Comparison of ENCODE assay signal across 25 cellular contexts in the genomic region with DNA sequence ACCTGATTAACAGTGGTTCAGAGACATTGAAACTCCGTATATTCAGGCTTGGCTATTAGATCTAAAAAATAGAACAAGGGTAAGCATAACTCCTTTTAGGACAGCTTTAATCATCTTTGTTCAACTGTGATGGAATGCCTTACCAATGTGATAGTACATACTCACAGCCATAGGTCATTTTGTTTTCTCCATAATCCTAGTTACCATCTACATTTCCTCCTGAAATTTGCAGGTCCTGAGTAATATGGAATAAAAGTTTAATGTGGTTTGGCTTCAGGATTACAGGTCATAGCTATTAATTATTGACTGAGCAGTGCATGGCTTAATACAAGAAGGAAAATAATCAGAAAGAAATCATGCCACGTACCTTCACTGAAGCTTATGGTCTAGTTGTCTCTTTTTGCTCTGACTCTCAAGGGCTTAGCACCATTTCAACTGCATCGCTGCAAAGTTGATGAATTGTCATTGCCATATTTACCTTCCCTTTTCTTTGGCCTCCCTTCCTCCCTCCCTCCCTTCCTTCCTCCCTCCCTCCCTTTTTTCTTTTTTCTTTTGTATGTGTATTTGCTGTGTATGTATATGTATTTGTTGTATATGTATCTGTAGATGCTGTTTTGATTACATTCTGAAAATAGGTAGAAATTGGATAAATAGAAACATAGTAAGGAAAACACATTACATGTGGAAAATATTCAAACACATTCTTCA.
A peak's percentile ranks its signal among the peaks of the same experiment; 100 is the strongest.
DNase-seq lines count a peak whose midpoint lies in the region; ATAC-seq and TF ChIP-seq lines count a peak whose summit lies in the region.
"Had no signal": no experiment of that assay in that cellular context is flagged by ENCODE, and none has a peak within 500 bp of the region (broad histone marks: within the 10 kb centered on the region; RNA-seq: fewer than 3 reads in every experiment).

No MANE protein-coding gene starts in this region.

- no peak overlapping the region for H3K4me3 Mint-ChIP-seq in GM23338
- H3K4me3 Mint-ChIP-seq: activated CD4-positive, alpha-beta T cell treated with anti-CD3 and anti-CD28 coated beads for 36 hours; B cell had no signal

- no peaks in the 10 kb centered on the region for H3K36me3 Mint-ChIP-seq in GM23338 (ENCODE audit: low read depth)

- peak overlapping the region; percentile 69; the same call in 1 of the 2 replicates for H3K27ac Mint-ChIP-seq in GM23338
- H3K27ac Mint-ChIP-seq: activated CD4-positive, alpha-beta T cell treated with anti-CD3 and anti-CD28 coated beads for 36 hours; B cell had no signal

- no peak overlapping the region for H2AFZ ChIP-seq in GM23338

- peak overlapping the region; percentile 74 for H3K27ac ChIP-seq in GM23338 (ENCODE audit: low read depth)
- H3K27ac ChIP-seq in SJSA1 = peak overlapping the region; percentile 97
- H3K27ac ChIP-seq: colonic mucosa, SJCRH30, vagina had no signal

- H4K20me1 ChIP-seq in GM23338 (replicated peaks; ENCODE audit: insufficient read depth) = no peaks in the 10 kb centered on the region

- no peaks in the 10 kb centered on the region for H3K9me3 ChIP-seq in SJSA1 (replicated peaks)
- H3K9me3 ChIP-seq: colonic mucosa, SJCRH30, vagina had no signal

- no peak for DNase-seq in GM23338 (ENCODE audit: low spot score)
- no peak for DNase-seq in SJSA1 (ENCODE audit: low read depth in 1 of 2, low spot score in 2 of 2)
- peak; percentile 86 for DNase-seq in glomerular visceral epithelial cell (ENCODE audit: extremely low spot score)
- DNase-seq in renal cortical epithelial cell (ENCODE audit: low read depth) = peak; percentile 94
- no peak for DNase-seq in activated naive CD4-positive, alpha-beta T cell (lab: John Stamatoyannopoulos, UW)
- DNase-seq in RKO (ENCODE audit: low spot score) = no peak
- DNase-seq: activated CD4-positive, alpha-beta T cell treated with anti-CD3 and anti-CD28 coated beads for 36 hours; activated CD8-positive, alpha-beta memory T cell treated with anti-CD3 and anti-CD28 coated beads, Interleukin-2, amount 50 U/mL, for 4 hours; activated naive CD4-positive, alpha-beta T cell treated with Interleukin-2 at 50 U/mL for 16 hours; aorta; Calu3; colonic mucosa; hypothalamus; Karpas-422; NCI-H1105; NCI-H2081 treated with DMSO at 0.1 percent for 48 hours; NCI-H510A treated with DMSO at 0.1 percent for 48 hours; SJCRH30; small intestine; stimulated activated CD4-positive, alpha-beta T cell treated with anti-CD3 and anti-CD28 coated beads, Interleukin-4, amount 100 ng/mL, for 4 hours; T-helper 9 cell had no signal

- H3K27me3 Mint-ChIP-seq in GM23338 (ENCODE audit: insufficient read depth, low read depth, poor library complexity) = no peaks in the 10 kb centered on the region
- H3K27me3 Mint-ChIP-seq: activated CD4-positive, alpha-beta T cell treated with anti-CD3 and anti-CD28 coated beads for 36 hours; B cell had no signal

- H3F3A ChIP-seq in GM23338 (replicated peaks; ENCODE audit: low read depth) = no peaks in the 10 kb centered on the region

- H3K4me2 ChIP-seq in GM23338 = 0 out of 2 replicates have a peak overlapping the region, but pooled peaks have one; percentile 3

- H3K27me3 ChIP-seq in GM23338 (ENCODE audit: insufficient read depth) = no peaks in the 10 kb centered on the region
- no peaks in the 10 kb centered on the region for H3K27me3 ChIP-seq in SJSA1 (replicated peaks)
- H3K27me3 ChIP-seq: colonic mucosa, SJCRH30, vagina had no signal

- H3K4me1 ChIP-seq in GM23338 (ENCODE audit: insufficient read depth) (peaks cover 22% of the 10 kb centered on the region), SJSA1 (replicated peaks) (peaks cover 33% of the 10 kb centered on the region)
- H3K4me1 ChIP-seq: colonic mucosa, vagina had no signal

- no peak for TF ChIP-seq CTCF in GM23338 (conservative IDR thresholded peaks at IDR 0.05; ENCODE audit: low read depth in 2 of 2)

- peaks cover 38% of the 10 kb centered on the region for H3K4me1 Mint-ChIP-seq in GM23338
- H3K4me1 Mint-ChIP-seq: activated CD4-positive, alpha-beta T cell treated with anti-CD3 and anti-CD28 coated beads for 36 hours had no signal

- H3K36me3 ChIP-seq in GM23338 (ENCODE audit: insufficient read depth) = no peaks in the 10 kb centered on the region
- H3K36me3 ChIP-seq in SJSA1 = no peaks in the 10 kb centered on the region
- H3K36me3 ChIP-seq: colonic mucosa, SJCRH30, vagina had no signal

- no peaks in the 10 kb centered on the region for H3K9me3 Mint-ChIP-seq in GM23338

- no peaks in the 10 kb centered on the region for H3K9me2 ChIP-seq in GM23338 (ENCODE audit: insufficient read depth)

- H3K4me3 ChIP-seq in GM23338 (no peak overlapping the region), SJSA1 (no peak overlapping the region)
- H3K4me3 ChIP-seq: colonic mucosa, SJCRH30, vagina had no signal

- ATAC-seq in GM23338 (no peak; the same call in 1 of the 3 replicates), GM21526 (IDR thresholded peaks at IDR 0.05; ENCODE audit: low FRiP score, unreplicated experiment) (no peak)
- ATAC-seq: activated CD4-positive, alpha-beta T cell treated with anti-CD3 and anti-CD28 coated beads for 36 hours; left lobe of liver had no signal

- no peaks in the 10 kb centered on the region for H3K79me2 ChIP-seq in GM23338 (replicated peaks; ENCODE audit: insufficient read depth)

TF ChIP-seq in GM23338, 12 proteins besides CTCF, POLR2A, EP300 and RAD21 (continues in another document):
- TF ChIP-seq REST (IDR thresholded peaks at IDR 0.05; ENCODE audit: unreplicated experiment) = no peak
- TF ChIP-seq JUNB (IDR thresholded peaks at IDR 0.05; ENCODE audit: unreplicated experiment) = no peak
- TF ChIP-seq NANOG (IDR thresholded peaks at IDR 0.05; ENCODE audit: borderline replicate concordance) = no peak
- no peak for TF ChIP-seq ZNF331 (CRISPR knock-in tag; IDR thresholded peaks at IDR 0.05; ENCODE audit: low read depth)
- TF ChIP-seq ZNF114 (CRISPR knock-in tag; IDR thresholded peaks at IDR 0.05) = no peak
- TF ChIP-seq POLR2AphosphoS5 (IDR thresholded peaks at IDR 0.05; ENCODE audit: low read depth) = no peak
- no peak for TF ChIP-seq EZH2 (IDR thresholded peaks at IDR 0.05; ENCODE audit: low read depth, unreplicated experiment)
- no peak for TF ChIP-seq CREB1 (CRISPR knock-in tag; IDR thresholded peaks at IDR 0.05; ENCODE audit: low read depth)

Comparison
In these comparisons a context has a peak if more than half of its experiments do, and no peak if none do; other contexts are left out.
1. DNase-seq: peak in glomerular visceral epithelial cell (single experiment) and renal cortical epithelial cell (single experiment); none in GM23338 (single experiment), SJSA1 (0 of 2), activated naive CD4-positive, alpha-beta T cell (0 of 4) and RKO (single experiment).